Comparison of ENCODE assay signal across 14 cellular contexts in the genomic region with DNA sequence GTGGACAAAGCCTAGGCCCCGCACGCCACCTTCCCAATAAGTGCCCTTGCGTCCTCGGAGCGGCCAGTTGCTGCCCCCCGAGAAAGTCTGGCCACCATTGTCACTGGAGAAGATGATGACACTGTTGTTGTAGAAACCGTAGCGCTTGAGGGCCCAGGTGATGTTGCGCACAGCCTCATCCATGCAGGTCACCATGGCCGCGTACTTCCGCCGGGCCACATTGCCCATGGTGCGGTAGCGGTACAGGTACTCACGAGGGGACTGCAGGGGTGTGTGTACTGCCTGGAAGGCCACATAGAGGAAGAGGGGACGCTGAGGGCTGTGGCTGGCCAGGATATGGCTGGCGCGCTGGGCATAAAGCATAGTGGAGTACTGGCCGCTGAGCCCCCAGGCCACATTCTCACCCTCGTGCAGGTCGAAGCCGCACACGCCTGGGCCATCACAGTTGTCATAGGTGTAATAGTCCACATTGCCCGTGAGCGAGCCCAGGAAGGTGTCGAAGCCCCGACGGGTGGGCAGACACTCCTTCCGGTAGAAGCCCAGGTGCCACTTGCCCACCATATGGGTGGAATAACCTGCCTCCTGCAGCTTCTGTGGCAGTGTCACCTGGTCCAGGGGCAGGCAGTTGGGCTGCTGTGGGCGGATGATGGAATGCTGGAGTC. TPM values are rescaled to one million over a fixed set of nuclear protein-coding genes. Genes with fewer than 3 reads are reported as not detected.
"Had no signal": no experiment of that assay in that cellular context is flagged by ENCODE, and none has a peak within 500 bp of the region (broad histone marks: within the 10 kb centered on the region; RNA-seq: fewer than 3 reads in every experiment).

No MANE protein-coding gene starts in this region.

- H3K27ac Mint-ChIP-seq: activated CD8-positive, alpha-beta memory T cell treated with anti-CD3 and anti-CD28 coated beads, Interleukin-2, amount 10 ng/mL, durations not matched to agents 7 days and 5 days; activated naive CD8-positive, alpha-beta T cell had no signal

- H3K4me3 ChIP-seq: dorsolateral prefrontal cortex, heart left ventricle, left lung, pancreas, spleen had no signal

- H3K27ac ChIP-seq: pancreas, spleen had no signal

- H3K4me3 Mint-ChIP-seq: activated CD8-positive, alpha-beta memory T cell treated with anti-CD3 and anti-CD28 coated beads, Interleukin-2, amount 10 ng/mL, durations not matched to agents 7 days and 5 days; activated naive CD8-positive, alpha-beta T cell; activated T-cell treated with anti-CD3 and anti-CD28 coated beads, Interleukin-2, amount 50 U/mL, for 4 hours had no signal

- ATAC-seq: activated CD8-positive, alpha-beta memory T cell treated with anti-CD3 and anti-CD28 coated beads, Interleukin-2, amount 10 ng/mL, durations not matched to agents 7 days and 5 days; activated T-cell treated with anti-CD3 and anti-CD28 coated beads, Interleukin-2, amount 50 U/mL, for 4 hours had no signal

- H3K9me3 ChIP-seq: heart left ventricle, left lung, pancreas, spleen had no signal

- DNase-seq: activated CD4-positive, alpha-beta T cell treated with anti-CD3 and anti-CD28 coated beads, Interleukin-2, amount 50 U/mL, for 48 hours; activated CD4-positive, CD25-positive, alpha-beta regulatory T cell treated with anti-CD3 and anti-CD28 coated beads, Interleukin-2, amount 50 U/mL, for 72 hours; activated CD8-positive, alpha-beta memory T cell treated with anti-CD3 and anti-CD28 coated beads, Interleukin-2, amount 10 ng/mL, durations not matched to agents 7 days and 5 days; activated gamma-delta T cell; activated T-cell treated with anti-CD3 and anti-CD28 coated beads, Interleukin-2, amount 50 U/mL, for 4 hours; dorsolateral prefrontal cortex; heart left ventricle; islet precursor cell; left lung; spleen; stimulated activated CD4-positive, alpha-beta T cell treated with anti-CD3 and anti-CD28 coated beads, Interleukin-2, amount 100 ng/mL, for 24 hours; stimulated activated naive CD4-positive, alpha-beta T cell treated with Interleukin-2 at 50 U/mL for 16 hours had no signal

- H3K36me3 ChIP-seq: heart left ventricle, left lung, pancreas, spleen had no signal

- H3K36me3 Mint-ChIP-seq: activated CD8-positive, alpha-beta memory T cell treated with anti-CD3 and anti-CD28 coated beads, Interleukin-2, amount 10 ng/mL, durations not matched to agents 7 days and 5 days; activated naive CD8-positive, alpha-beta T cell had no signal

- H3K9me3 Mint-ChIP-seq: activated T-cell treated with anti-CD3 and anti-CD28 coated beads, Interleukin-2, amount 50 U/mL, for 4 hours had no signal

RNA-seq across cellular contexts. Expression of a gene that starts 4.6 kb away (rescaled TPM):
- total RNA-seq: activated CD8-positive, alpha-beta memory T cell treated with anti-CD3 and anti-CD28 coated beads, Interleukin-2, amount 10 ng/mL, durations not matched to agents 7 days and 5 days; activated T-cell treated with anti-CD3 and anti-CD28 coated beads, Interleukin-2, amount 50 U/mL, for 4 hours had no signal

RNA-seq across cellular contexts. Expression of a gene that starts 8.5 kb away (rescaled TPM):
- total RNA-seq: activated CD8-positive, alpha-beta memory T cell treated with anti-CD3 and anti-CD28 coated beads, Interleukin-2, amount 10 ng/mL, durations not matched to agents 7 days and 5 days; activated T-cell treated with anti-CD3 and anti-CD28 coated beads, Interleukin-2, amount 50 U/mL, for 4 hours had no signal
